In genomic region chr22:39301108-39301507, GRCh38 we compare ENCODE assay signal across 21 cellular contexts. TPM values are rescaled to one million over a fixed set of nuclear protein-coding genes. Genes with fewer than 3 reads are reported as not detected.
DNase-seq lines count a peak whose midpoint lies in the region; ATAC-seq and TF ChIP-seq lines count a peak whose summit lies in the region.
"Had no signal": no experiment of that assay in that cellular context is flagged by ENCODE, and none has a peak within 500 bp of the region (broad histone marks: within the 10 kb centered on the region; RNA-seq: fewer than 3 reads in every experiment).

No MANE protein-coding gene starts in this region.

- H3K27me3 ChIP-seq in heart left ventricle, result no peaks in the 10 kb centered on the region
- H3K27me3 ChIP-seq in right atrium auricular region, result no peaks in the 10 kb centered on the region
- H3K27me3 ChIP-seq in neural progenitor cell, result no peaks in the 10 kb centered on the region
- H3K27me3 ChIP-seq in aorta (ENCODE audit: control insufficient read depth in 1 of 2, insufficient read depth in 2 of 2, low read length in 1 of 2), result no peaks in the 10 kb centered on the region
- peaks cover 7% of the 10 kb centered on the region for H3K27me3 ChIP-seq in CD4-positive, alpha-beta T cell (ENCODE audit: control insufficient read depth, insufficient read depth, low read length)
- H3K27me3 ChIP-seq: MG63, SJSA1 had no signal

- no peaks in the 10 kb centered on the region for H3K9me3 Mint-ChIP-seq in neural progenitor cell
- no peaks in the 10 kb centered on the region for H3K9me3 Mint-ChIP-seq in CD4-positive, alpha-beta T cell
- H3K9me3 Mint-ChIP-seq: CD8-positive, alpha-beta memory T cell had no signal

- no peaks in the 10 kb centered on the region for H3K79me2 ChIP-seq in neural progenitor cell (ENCODE audit: low read depth)

- H3F3A ChIP-seq in neural progenitor cell (ENCODE audit: low read depth), result peaks cover 7% of the 10 kb centered on the region

- peaks cover 36% of the 10 kb centered on the region for H3K27me3 Mint-ChIP-seq in T-helper 17 cell
- peaks cover 14% of the 10 kb centered on the region for H3K27me3 Mint-ChIP-seq in neural progenitor cell (ENCODE audit: insufficient read depth, low read depth)
- H3K27me3 Mint-ChIP-seq in CD4-positive, alpha-beta T cell, result peaks cover 37% of the 10 kb centered on the region

- TF ChIP-seq POLR2A in heart left ventricle (IDR thresholded peaks at IDR 0.05), result no peak

- H3K36me3 ChIP-seq in heart left ventricle (no peaks in the 10 kb centered on the region), right atrium auricular region (no peaks in the 10 kb centered on the region), neural progenitor cell (no peaks in the 10 kb centered on the region), aorta (ENCODE audit: control insufficient read depth in 1 of 2, insufficient read depth in 2 of 2, low read length in 1 of 2) (no peaks in the 10 kb centered on the region)
- H3K36me3 ChIP-seq: MG63, SJSA1 had no signal

- H3K4me1 ChIP-seq in heart left ventricle, result peaks cover 6 to 56% (median 43%) of the 10 kb centered on the region in 12 donors
- peaks cover 0 to 52% of the 10 kb centered on the region in 2 donors for H3K4me1 ChIP-seq in right atrium auricular region
- peaks cover 3% of the 10 kb centered on the region for H3K4me1 ChIP-seq in neural progenitor cell
- no peaks in the 10 kb centered on the region for H3K4me1 ChIP-seq in aorta (ENCODE audit: control insufficient read depth in 1 of 2, insufficient read depth in 2 of 2, low read length in 2 of 2)

- peaks cover 2% of the 10 kb centered on the region for H3K36me3 Mint-ChIP-seq in T-helper 17 cell (ENCODE audit: low read depth)
- no peaks in the 10 kb centered on the region for H3K36me3 Mint-ChIP-seq in neural progenitor cell
- no peaks in the 10 kb centered on the region for H3K36me3 Mint-ChIP-seq in CD4-positive, alpha-beta T cell (ENCODE audit: low read depth)
- H3K36me3 Mint-ChIP-seq: CD8-positive, alpha-beta memory T cell had no signal

- H3K4me1 Mint-ChIP-seq in T-helper 17 cell (peaks cover 13% of the 10 kb centered on the region), neural progenitor cell (peaks cover 34% of the 10 kb centered on the region)
- H3K4me1 Mint-ChIP-seq in CD4-positive, alpha-beta T cell (ENCODE audit: low read depth), result no peaks in the 10 kb centered on the region

- no peak overlapping the region for H2AFZ ChIP-seq in neural progenitor cell (replicated peaks)

- no peak for TF ChIP-seq CTCF in heart left ventricle (IDR thresholded peaks at IDR 0.05)
- TF ChIP-seq CTCF in right atrium auricular region (IDR thresholded peaks at IDR 0.05), result no peak
- TF ChIP-seq CTCF in neural progenitor cell (IDR thresholded peaks at IDR 0.05), result no peak
- no peak for TF ChIP-seq CTCF in CD4-positive, alpha-beta T cell (IDR thresholded peaks at IDR 0.05)

- CTCF ChIA-PET in CD4-positive, alpha-beta T cell (lab: Charles Lee), result no interaction called here

- DNase-seq in heart left ventricle (no peak), right atrium auricular region (ENCODE audit: low spot score) (no peak), T-helper 17 cell (no peak), neural progenitor cell (ENCODE audit: low spot score) (no peak), NCI-H510A (lab: John Stamatoyannopoulos, UW) (no peak), aorta (no peak)
- DNase-seq in CD4-positive, alpha-beta T cell, result no peak
- DNase-seq: 8988T; CD8-positive, alpha-beta memory T cell; GOT3; IMR-90; Kasumi-1; MG63; NCI-H1048; NCI-H1436; NCI-H1930; NCI-H226; NCI-H524 treated with DMSO at 0.1 percent for 48 hours had no signal

- no peaks in the 10 kb centered on the region for H4K20me1 ChIP-seq in neural progenitor cell (ENCODE audit: low read depth)

- WGBS in heart left ventricle, 4 donors, result 86 to 92% (median 90%) methylated on average over 9 of the region's 9 CpGs
- WGBS in aorta, 2 donors, result 82% methylated on average over 9 of the region's 9 CpGs

- intact Hi-C loops in heart left ventricle (cut with DNase I) (loop anchor here in 1 of 10 donors (5.0 kb wide), 1 partner anchor 54 kb away; no protein-coding TSS in a partner anchor), aorta (cut with DNase I) (no loop called here)
- intact Hi-C loops in CD4-positive, alpha-beta T cell (cut with DNase I, micrococcal nuclease), result no loop called here

- H3K27ac ChIP-seq in heart left ventricle (peak overlapping the region in 7 of 12 donors; percentile 59 to 87 (median 64)), right atrium auricular region (no peak overlapping the region), neural progenitor cell (no peak overlapping the region), temporal lobe (ENCODE audit: low read depth, low read length) (peak overlapping the region; percentile 0), aorta (ENCODE audit: low read depth in 1 of 2, low read length in 2 of 2) (no peak overlapping the region)
- no peak overlapping the region for H3K27ac ChIP-seq in CD4-positive, alpha-beta T cell (ENCODE audit: low read depth, low read length)
- H3K27ac ChIP-seq: SJSA1 had no signal

- POLR2A ChIA-PET in CD4-positive, alpha-beta T cell (lab: Charles Lee), result no interaction called here

- H3K4me3 Mint-ChIP-seq in T-helper 17 cell (no peak overlapping the region), neural progenitor cell (no peak overlapping the region)
- H3K4me3 Mint-ChIP-seq in CD4-positive, alpha-beta T cell, result no peak overlapping the region
- H3K4me3 Mint-ChIP-seq: CD8-positive, alpha-beta memory T cell had no signal

- ATAC-seq in heart left ventricle, result no peak
- no peak for ATAC-seq in T-helper 17 cell
- ATAC-seq in aorta (ENCODE audit: low FRiP score), result no peak
- ATAC-seq in CD4-positive, alpha-beta T cell (ENCODE audit: poor library complexity), result no peak

- H3K9ac ChIP-seq in neural progenitor cell, result no peak overlapping the region

- H3K4me2 ChIP-seq in neural progenitor cell, result no peak overlapping the region

- no peak overlapping the region for H3K4me3 ChIP-seq in heart left ventricle
- no peak overlapping the region for H3K4me3 ChIP-seq in right atrium auricular region
- H3K4me3 ChIP-seq in neural progenitor cell, result no peak overlapping the region
- H3K4me3 ChIP-seq in aorta (ENCODE audit: low read length in 2 of 2), result no peak overlapping the region
- H3K4me3 ChIP-seq: MG63, SJSA1 had no signal

- H3K27ac Mint-ChIP-seq in T-helper 17 cell, result peak overlapping the region; percentile 78
- H3K27ac Mint-ChIP-seq in neural progenitor cell, result peak overlapping the region; percentile 10
- no peak overlapping the region for H3K27ac Mint-ChIP-seq in CD4-positive, alpha-beta T cell

- no peaks in the 10 kb centered on the region for H3K9me3 ChIP-seq in heart left ventricle
- no peaks in the 10 kb centered on the region for H3K9me3 ChIP-seq in right atrium auricular region
- no peaks in the 10 kb centered on the region for H3K9me3 ChIP-seq in T-helper 17 cell (ENCODE audit: control insufficient read depth, low read length, poor library complexity, severe bottlenecking)
- no peaks in the 10 kb centered on the region for H3K9me3 ChIP-seq in neural progenitor cell (ENCODE audit: low read depth)
- H3K9me3 ChIP-seq in aorta (ENCODE audit: control insufficient read depth, low read length), result no peaks in the 10 kb centered on the region
- no peaks in the 10 kb centered on the region for H3K9me3 ChIP-seq in CD4-positive, alpha-beta T cell (ENCODE audit: control insufficient read depth, low read length)
- H3K9me3 ChIP-seq: MG63, SJSA1 had no signal

RNA-seq across cellular contexts. Expression of gene RPL3, which starts 18.3 kb away (rescaled TPM):
- total RNA-seq in heart left ventricle (100 to 1,000 TPM; 237 to 911 (median 336) TPM), right atrium auricular region (1,000 to 10,000 TPM in 1 of 2 donors, 100 to 1,000 TPM in 1; 440 to 1,190 TPM), T-helper 17 cell (1,000 to 10,000 TPM; 3,215 to 3,260 TPM), neural progenitor cell (ENCODE audit: low replicate concordance) (3,021 and 4,709 TPM in 2 replicates), temporal lobe (1,109 TPM), aorta (1,000 to 10,000 TPM; 1,469 to 1,615 TPM)
- polyA plus RNA-seq in heart left ventricle (1,000 to 10,000 TPM in 1 of 2 donors, 100 to 1,000 TPM in 1; 329 to 1,765 TPM), aorta (1,000 to 10,000 TPM; 2,999 to 4,700 TPM)
- 1,000 to 10,000 TPM; 3,952 to 3,974 TPM for total RNA-seq in CD4-positive, alpha-beta T cell

RNA-seq across cellular contexts. Expression of gene SYNGR1, which starts 48.7 kb away (rescaled TPM):
- 10 to 100 TPM; 20.0 to 49.9 (median 38.6) TPM for total RNA-seq in heart left ventricle
- polyA plus RNA-seq in heart left ventricle, result 10 to 100 TPM; 39.3 to 41.9 TPM
- total RNA-seq in right atrium auricular region, result 10 to 100 TPM; 29.4 to 29.5 TPM
- total RNA-seq in T-helper 17 cell, result 1 to 10 TPM in 1 of 2 donors, under 1 TPM in 1; 0.47 to 1.1 TPM
- total RNA-seq in neural progenitor cell (ENCODE audit: low replicate concordance), result 11.0 and 26.9 TPM in 2 replicates
- total RNA-seq in temporal lobe, result 53.8 TPM
- total RNA-seq in aorta, result 10 to 100 TPM in 1 of 2 donors, 1 to 10 TPM in 1; 5.1 to 26.7 TPM
- polyA plus RNA-seq in aorta, result 10 to 100 TPM; 10.9 to 23.1 TPM
- total RNA-seq in CD4-positive, alpha-beta T cell, result under 1 TPM; 0.44 to 0.59 TPM

RNA-seq across cellular contexts. Expression of gene PDGFB, which starts 56.3 kb away (rescaled TPM):
- 10 to 100 TPM; 15.2 to 43.7 (median 21.8) TPM for total RNA-seq in heart left ventricle
- polyA plus RNA-seq in heart left ventricle, result 10 to 100 TPM in 1 of 2 donors, 1 to 10 TPM in 1; 9.0 to 21.3 TPM
- total RNA-seq in right atrium auricular region, result 10 to 100 TPM; 21.9 to 22.0 TPM
- 1 to 10 TPM; 2.8 to 4.4 TPM for total RNA-seq in T-helper 17 cell
- total RNA-seq in neural progenitor cell (ENCODE audit: low replicate concordance), result 0.15 and 0.65 TPM in 2 replicates
- total RNA-seq in temporal lobe, result 4.4 TPM
- total RNA-seq in aorta, result 10 to 100 TPM in 1 of 2 donors, 1 to 10 TPM in 1; 6.7 to 20.7 TPM
- polyA plus RNA-seq in aorta, result 1 to 10 TPM in 1 of 2 donors, under 1 TPM in 1; 0.97 to 1.9 TPM
- total RNA-seq in CD4-positive, alpha-beta T cell, result under 1 TPM; 0.45 to 0.69 TPM
- total RNA-seq: B cell, IMR-90 had no signal

Comparison
In these comparisons a context has a peak if more than half of its experiments do, and no peak if none do; other contexts are left out.
1. H3K27ac ChIP-seq: peak in heart left ventricle (7 of 12) and temporal lobe (single experiment); none in right atrium auricular region (0 of 2), neural progenitor cell (single experiment), aorta (0 of 2) and CD4-positive, alpha-beta T cell (single experiment).